ENCODE assay signal across 8 cellular contexts in the genomic region with DNA sequence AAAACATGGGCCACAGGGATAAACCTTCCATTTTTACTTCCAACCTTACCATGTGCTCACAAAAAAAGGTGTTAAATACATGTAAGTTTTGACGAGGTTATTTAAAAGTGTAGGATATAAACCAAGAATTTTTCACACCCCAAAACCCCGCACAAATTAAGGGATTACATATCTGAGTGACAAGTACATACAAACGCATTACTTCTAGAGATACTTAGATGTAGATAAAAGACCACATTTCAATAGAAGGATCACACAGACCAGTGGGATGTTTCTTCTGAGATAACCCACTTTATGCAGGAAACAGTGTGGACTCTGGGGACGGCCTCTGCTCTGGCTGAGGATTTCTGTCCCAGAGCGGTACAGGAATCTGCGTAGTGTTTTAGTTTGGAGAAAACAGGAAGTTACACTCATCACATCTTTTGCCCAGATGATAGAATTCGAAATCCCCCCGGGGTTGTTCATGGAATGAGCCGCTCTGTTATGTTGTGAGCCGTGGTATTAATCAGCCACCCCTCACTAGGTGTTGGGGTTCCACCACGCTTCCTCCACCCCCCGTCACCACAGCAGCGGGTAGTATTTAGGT. TPM values are rescaled to one million over a fixed set of nuclear protein-coding genes. Genes with fewer than 3 reads are reported as not detected.
DNase-seq lines count a peak whose midpoint lies in the region; ATAC-seq and TF ChIP-seq lines count a peak whose summit lies in the region.

No MANE protein-coding gene starts in this region.

- H3K36me3 Mint-ChIP-seq in CD14-positive monocyte: no peaks in the 10 kb centered on the region
- H3K36me3 Mint-ChIP-seq in activated naive CD8-positive, alpha-beta T cell treated with anti-CD3 and anti-CD28 coated beads, Interleukin-2, amount 50 U/mL, for 24 hours (ENCODE audit: low read depth): peaks cover 16% of the 10 kb centered on the region

- TF ChIP-seq CTCF in CD14-positive monocyte (IDR thresholded peaks at IDR 0.05): no peak

- H3K27me3 Mint-ChIP-seq in CD14-positive monocyte (ENCODE audit: low read depth in 3 of 3): peaks cover 0 to 4% (median 1%) of the 10 kb centered on the region in 3 donors
- H3K27me3 Mint-ChIP-seq in activated naive CD8-positive, alpha-beta T cell treated with anti-CD3 and anti-CD28 coated beads, Interleukin-2, amount 50 U/mL, for 24 hours: no peaks in the 10 kb centered on the region

- peak overlapping the region; percentile 86 to 97 for H3K4me3 Mint-ChIP-seq in CD14-positive monocyte
- peak overlapping the region; percentile 87 for H3K4me3 Mint-ChIP-seq in activated naive CD8-positive, alpha-beta T cell treated with anti-CD3 and anti-CD28 coated beads, Interleukin-2, amount 50 U/mL, for 24 hours

- DNase-seq in CD14-positive monocyte (ENCODE audit: low spot score) (no peak), hepatic stellate cell (ENCODE audit: low spot score) (peak; percentile 37), RPMI8226 (no peak), GM19238 (ENCODE audit: insufficient read length, low spot score) (no peak)
- DNase-seq in activated naive CD8-positive, alpha-beta T cell treated with anti-CD3 and anti-CD28 coated beads, Interleukin-2, amount 50 U/mL, for 24 hours: peak; percentile 66
- peak; percentile 28 to 56 for DNase-seq in stimulated activated CD4-positive, alpha-beta T cell treated with anti-CD3 and anti-CD28 coated beads, Interleukin-12 subunit alpha, Interleukin-12 subunit beta, amount 100 ng/mL, for 24 hours (ENCODE audit: low read depth in 2 of 2)

- intact Hi-C loops in CD14-positive monocyte (cut with micrococcal nuclease): loop anchor here in 1 of 2 donors (10.0 kb wide), 1 partner anchor 73 kb away; no protein-coding TSS in a partner anchor

- H3K27ac Mint-ChIP-seq in CD14-positive monocyte: peak overlapping the region in 5 of 7 donors; percentile 27 to 87 (median 83)
- peak overlapping the region; percentile 99 for H3K27ac Mint-ChIP-seq in activated naive CD8-positive, alpha-beta T cell treated with anti-CD3 and anti-CD28 coated beads, Interleukin-2, amount 50 U/mL, for 24 hours

- H3K9me3 Mint-ChIP-seq in CD14-positive monocyte: no peaks in the 10 kb centered on the region
- no peaks in the 10 kb centered on the region for H3K9me3 Mint-ChIP-seq in activated naive CD8-positive, alpha-beta T cell treated with anti-CD3 and anti-CD28 coated beads, Interleukin-2, amount 50 U/mL, for 24 hours

- peaks cover 35% of the 10 kb centered on the region for H3K4me1 Mint-ChIP-seq in CD14-positive monocyte
- H3K4me1 Mint-ChIP-seq in activated naive CD8-positive, alpha-beta T cell treated with anti-CD3 and anti-CD28 coated beads, Interleukin-2, amount 50 U/mL, for 24 hours: peaks cover 51% of the 10 kb centered on the region

- peak; percentile 59 for ATAC-seq in activated naive CD8-positive, alpha-beta T cell treated with anti-CD3 and anti-CD28 coated beads, Interleukin-2, amount 50 U/mL, for 24 hours
- no peak for ATAC-seq in GM18870 (IDR thresholded peaks at IDR 0.05; ENCODE audit: unreplicated experiment)

TF ChIP-seq in PFSK-1, 5 proteins besides CTCF, POLR2A, EP300 and RAD21:
- TF ChIP-seq TAF1 (IDR thresholded peaks at IDR 0.05; ENCODE audit: borderline replicate concordance, insufficient read depth, low read length) (peak; percentile 35; the same call in 1 of the 2 replicates), FOXP2 (optimal IDR thresholded peaks at IDR 0.05; ENCODE audit: borderline replicate concordance, extremely low read depth, extremely low read length, insufficient read depth) (no peak), SIN3A (IDR thresholded peaks at IDR 0.05; ENCODE audit: borderline replicate concordance, insufficient read depth, low read length) (no peak)
TF ChIP-seq in PFSK-1: peak in this region for 1.

RNA-seq across cellular contexts. Expression of gene CUL1, which starts 1.4 kb away (rescaled TPM):
- 10 to 100 TPM; 23.9 to 32.6 TPM for polyA plus RNA-seq in CD14-positive monocyte
- polyA plus RNA-seq in PFSK-1 (2012; ENCODE audit: insufficient read length, low read depth): 31.1 TPM

Comparison
In these comparisons a context has a peak if more than half of its experiments do, and no peak if none do; other contexts are left out.
1. DNase-seq: peak in activated naive CD8-positive, alpha-beta T cell treated with anti-CD3 and anti-CD28 coated beads, Interleukin-2, amount 50 U/mL, for 24 hours (single experiment), hepatic stellate cell (single experiment) and stimulated activated CD4-positive, alpha-beta T cell treated with anti-CD3 and anti-CD28 coated beads, Interleukin-12 subunit alpha, Interleukin-12 subunit beta, amount 100 ng/mL, for 24 hours (2 of 2); none in CD14-positive monocyte (single experiment), RPMI8226 (single experiment) and GM19238 (single experiment).